ENCODE assay signal across 14 cellular contexts in genomic region chr18:31736630-31737029, GRCh38. TPM values are rescaled to one million over a fixed set of nuclear protein-coding genes. Genes with fewer than 3 reads are reported as not detected.
DNase-seq lines count a peak whose midpoint lies in the region; ATAC-seq lines count a peak whose summit lies in the region.
"Had no signal": no experiment of that assay in that cellular context is flagged by ENCODE, and none has a peak within 500 bp of the region (broad histone marks: within the 10 kb centered on the region; RNA-seq: fewer than 3 reads in every experiment).

No MANE protein-coding gene starts in this region.

- H3K4me1 Mint-ChIP-seq in activated CD8-positive, alpha-beta memory T cell treated with anti-CD3 and anti-CD28 coated beads, Interleukin-2, amount 10 ng/mL, durations not matched to agents 7 days and 5 days = no peaks in the 10 kb centered on the region

- ATAC-seq in GM19372 (IDR thresholded peaks at IDR 0.05; ENCODE audit: low read depth, unreplicated experiment) (peak; percentile 77), HG02981 (IDR thresholded peaks at IDR 0.05; ENCODE audit: unreplicated experiment) (peak; percentile 65)
- no peak for ATAC-seq in activated CD8-positive, alpha-beta memory T cell treated with anti-CD3 and anti-CD28 coated beads, Interleukin-2, amount 10 ng/mL, durations not matched to agents 7 days and 5 days

- peaks cover 10% of the 10 kb centered on the region for H3K27me3 Mint-ChIP-seq in activated CD8-positive, alpha-beta memory T cell treated with anti-CD3 and anti-CD28 coated beads, Interleukin-2, amount 10 ng/mL, durations not matched to agents 7 days and 5 days
- H3K27me3 Mint-ChIP-seq: dendritic cell treated with granulocyte-macrophage colony-stimulating factor and Interleukin-4, amounts not matched to agents 40 ng/mL and 50 ng/mL, for 4 days; type B pancreatic cell had no signal

- CTCF ChIA-PET in activated CD8-positive, alpha-beta memory T cell treated with anti-CD3 and anti-CD28 coated beads, Interleukin-2, amount 10 ng/mL, durations not matched to agents 7 days and 5 days (lab: Charles Lee) = interaction anchor here (0.8 kb wide), 1 partner anchor 14 kb away, joined by 3 read pairs; no protein-coding TSS in a partner anchor

- no peak overlapping the region for H3K27ac Mint-ChIP-seq in activated CD8-positive, alpha-beta memory T cell treated with anti-CD3 and anti-CD28 coated beads, Interleukin-2, amount 10 ng/mL, durations not matched to agents 7 days and 5 days
- H3K27ac Mint-ChIP-seq: dendritic cell treated with granulocyte-macrophage colony-stimulating factor and Interleukin-4, amounts not matched to agents 40 ng/mL and 50 ng/mL, for 4 days; type B pancreatic cell had no signal

- no peaks in the 10 kb centered on the region for H3K36me3 Mint-ChIP-seq in activated CD8-positive, alpha-beta memory T cell treated with anti-CD3 and anti-CD28 coated beads, Interleukin-2, amount 10 ng/mL, durations not matched to agents 7 days and 5 days
- H3K36me3 Mint-ChIP-seq: type B pancreatic cell had no signal

- DNase-seq in CD1c-positive myeloid dendritic cell (ENCODE audit: extremely low spot score) = peak; percentile 64
- peak; percentile 70 for DNase-seq in NOMO-1 treated with dmso at 0.1 percent for 144 hours (lab: John Stamatoyannopoulos, UW; ENCODE audit: unreplicated experiment)
- DNase-seq in epidermal melanocyte (ENCODE audit: insufficient read length, low spot score) = no peak
- DNase-seq in activated CD8-positive, alpha-beta memory T cell treated with anti-CD3 and anti-CD28 coated beads, Interleukin-2, amount 10 ng/mL, durations not matched to agents 7 days and 5 days = no peak
- DNase-seq in SW480 (ENCODE audit: low spot score) = no peak
- DNase-seq in GOT3 (lab: John Stamatoyannopoulos, UW) = no peak
- DNase-seq: islet precursor cell, NCI-H2081 treated with DMSO at 0.1 percent for 48 hours, OCI-M1, small intestine had no signal

- no peaks in the 10 kb centered on the region for H3K9me3 Mint-ChIP-seq in activated CD8-positive, alpha-beta memory T cell treated with anti-CD3 and anti-CD28 coated beads, Interleukin-2, amount 10 ng/mL, durations not matched to agents 7 days and 5 days (ENCODE audit: low read depth)

- no peak overlapping the region for H3K4me3 Mint-ChIP-seq in activated CD8-positive, alpha-beta memory T cell treated with anti-CD3 and anti-CD28 coated beads, Interleukin-2, amount 10 ng/mL, durations not matched to agents 7 days and 5 days
- H3K4me3 Mint-ChIP-seq: dendritic cell treated with granulocyte-macrophage colony-stimulating factor and Interleukin-4, amounts not matched to agents 40 ng/mL and 50 ng/mL, for 4 days; type B pancreatic cell had no signal

RNA-seq across cellular contexts. Expression of gene SLC25A52, which starts 24.1 kb away (rescaled TPM):
- total RNA-seq in activated CD8-positive, alpha-beta memory T cell treated with anti-CD3 and anti-CD28 coated beads, Interleukin-2, amount 10 ng/mL, durations not matched to agents 7 days and 5 days = under 1 TPM in 1 of 2 experiments, not detected in 1; 0.33 TPM

RNA-seq across cellular contexts. Expression of gene B4GALT6, which starts 52.2 kb away (rescaled TPM):
- total RNA-seq in activated CD8-positive, alpha-beta memory T cell treated with anti-CD3 and anti-CD28 coated beads, Interleukin-2, amount 10 ng/mL, durations not matched to agents 7 days and 5 days = 1 to 10 TPM in 1 of 2 experiments, under 1 TPM in 1; 0.41 to 1.8 TPM

Comparison
In these comparisons a context has a peak if more than half of its experiments do, and no peak if none do; other contexts are left out.
1. DNase-seq: peak in CD1c-positive myeloid dendritic cell (single experiment) and NOMO-1 treated with dmso at 0.1 percent for 144 hours (single experiment); none in epidermal melanocyte (single experiment), activated CD8-positive, alpha-beta memory T cell treated with anti-CD3 and anti-CD28 coated beads, Interleukin-2, amount 10 ng/mL, durations not matched to agents 7 days and 5 days (single experiment), SW480 (single experiment) and GOT3 (single experiment).